In genomic region chr12:27534060-27534764, GRCh38 we compare ENCODE assay signal across 10 cellular contexts. TPM values are rescaled to one million over a fixed set of nuclear protein-coding genes. Genes with fewer than 3 reads are reported as not detected.
DNase-seq lines count a peak whose midpoint lies in the region; ATAC-seq and TF ChIP-seq lines count a peak whose summit lies in the region.
"Had no signal": no experiment of that assay in that cellular context is flagged by ENCODE, and none has a peak within 500 bp of the region (broad histone marks: within the 10 kb centered on the region; RNA-seq: fewer than 3 reads in every experiment).

No MANE protein-coding gene starts in this region.

- H3K27me3 ChIP-seq in upper lobe of right lung: no peaks in the 10 kb centered on the region

- H3K27ac ChIP-seq in upper lobe of right lung: no peak overlapping the region

- intact Hi-C loops in upper lobe of right lung (cut with DNase I): no loop called here

- DNase-seq in activated CD8-positive, alpha-beta memory T cell treated with anti-CD3 and anti-CD28 coated beads, Interleukin-2, amount 10 ng/mL, durations not matched to agents 7 days and 5 days: peak; percentile 52
- no peak for DNase-seq in activated CD8-positive, alpha-beta memory T cell treated with anti-CD3 and anti-CD28 coated beads, Interleukin-2, amount 50 U/mL, for 4 hours
- DNase-seq in activated T-cell treated with anti-CD3 and anti-CD28 coated beads, Interleukin-2, amount 50 U/mL, for 24 hours: no peak
- peak; percentile 16 for DNase-seq in stimulated activated CD4-positive, alpha-beta T cell treated with anti-CD3 and anti-CD28 coated beads, Interleukin-4, amount 100 ng/mL, for 24 hours
- DNase-seq in NCI-H1417 treated with DMSO at 0.1 percent for 48 hours (lab: John Stamatoyannopoulos, UW) (no peak), upper lobe of right lung (no peak)
- DNase-seq: cerebellar nuclear complex had no signal

- CTCF ChIA-PET in activated CD8-positive, alpha-beta memory T cell treated with anti-CD3 and anti-CD28 coated beads, Interleukin-2, amount 10 ng/mL, durations not matched to agents 7 days and 5 days (lab: Charles Lee): interaction anchor here (1.0 kb wide), 1 partner anchor 18 kb away, joined by 3 read pairs; no protein-coding TSS in a partner anchor

- peak; percentile 79 for ATAC-seq in activated CD8-positive, alpha-beta memory T cell treated with anti-CD3 and anti-CD28 coated beads, Interleukin-2, amount 10 ng/mL, durations not matched to agents 7 days and 5 days
- ATAC-seq in HG02981 (IDR thresholded peaks at IDR 0.05; ENCODE audit: unreplicated experiment) (peak; percentile 70), HG03135 (IDR thresholded peaks at IDR 0.05; ENCODE audit: unreplicated experiment) (no peak), upper lobe of right lung (no peak)
- ATAC-seq: HCT116 had no signal

- no peak overlapping the region for H3K4me3 Mint-ChIP-seq in activated CD8-positive, alpha-beta memory T cell treated with anti-CD3 and anti-CD28 coated beads, Interleukin-2, amount 10 ng/mL, durations not matched to agents 7 days and 5 days
- peak overlapping the region; percentile 39 for H3K4me3 Mint-ChIP-seq in activated T-cell treated with anti-CD3 and anti-CD28 coated beads, Interleukin-2, amount 50 U/mL, for 24 hours

- no peaks in the 10 kb centered on the region for H3K36me3 Mint-ChIP-seq in activated CD8-positive, alpha-beta memory T cell treated with anti-CD3 and anti-CD28 coated beads, Interleukin-2, amount 10 ng/mL, durations not matched to agents 7 days and 5 days
- H3K36me3 Mint-ChIP-seq in activated T-cell treated with anti-CD3 and anti-CD28 coated beads, Interleukin-2, amount 50 U/mL, for 24 hours (ENCODE audit: low read depth): no peaks in the 10 kb centered on the region

- no peaks in the 10 kb centered on the region for H3K9me3 ChIP-seq in upper lobe of right lung

- H3K27me3 Mint-ChIP-seq in activated CD8-positive, alpha-beta memory T cell treated with anti-CD3 and anti-CD28 coated beads, Interleukin-2, amount 10 ng/mL, durations not matched to agents 7 days and 5 days: peaks cover 27% of the 10 kb centered on the region
- no peaks in the 10 kb centered on the region for H3K27me3 Mint-ChIP-seq in activated T-cell treated with anti-CD3 and anti-CD28 coated beads, Interleukin-2, amount 50 U/mL, for 24 hours

- no peaks in the 10 kb centered on the region for H3K9me3 Mint-ChIP-seq in activated CD8-positive, alpha-beta memory T cell treated with anti-CD3 and anti-CD28 coated beads, Interleukin-2, amount 10 ng/mL, durations not matched to agents 7 days and 5 days (ENCODE audit: low read depth)
- H3K9me3 Mint-ChIP-seq in activated T-cell treated with anti-CD3 and anti-CD28 coated beads, Interleukin-2, amount 50 U/mL, for 24 hours: no peaks in the 10 kb centered on the region

- TF ChIP-seq CTCF in upper lobe of right lung (IDR thresholded peaks at IDR 0.05): no peak

- peaks cover 22% of the 10 kb centered on the region for H3K4me1 ChIP-seq in upper lobe of right lung

- peaks cover 24% of the 10 kb centered on the region for H3K4me1 Mint-ChIP-seq in activated CD8-positive, alpha-beta memory T cell treated with anti-CD3 and anti-CD28 coated beads, Interleukin-2, amount 10 ng/mL, durations not matched to agents 7 days and 5 days
- H3K4me1 Mint-ChIP-seq in activated T-cell treated with anti-CD3 and anti-CD28 coated beads, Interleukin-2, amount 50 U/mL, for 24 hours (ENCODE audit: low read depth): peaks cover 44% of the 10 kb centered on the region

- no peak overlapping the region for H3K27ac Mint-ChIP-seq in activated CD8-positive, alpha-beta memory T cell treated with anti-CD3 and anti-CD28 coated beads, Interleukin-2, amount 10 ng/mL, durations not matched to agents 7 days and 5 days
- H3K27ac Mint-ChIP-seq in activated T-cell treated with anti-CD3 and anti-CD28 coated beads, Interleukin-2, amount 50 U/mL, for 24 hours: peak overlapping the region; percentile 81

- H3K36me3 ChIP-seq in upper lobe of right lung: no peaks in the 10 kb centered on the region

- H3K4me3 ChIP-seq in upper lobe of right lung: no peak overlapping the region

RNA-seq across cellular contexts. Expression of gene PPFIBP1, which starts 10.2 kb away (rescaled TPM):
- 10 to 100 TPM in 1 of 2 experiments, 1 to 10 TPM in 1; 5.4 to 23.2 TPM for total RNA-seq in activated CD8-positive, alpha-beta memory T cell treated with anti-CD3 and anti-CD28 coated beads, Interleukin-2, amount 10 ng/mL, durations not matched to agents 7 days and 5 days
- 136 TPM for total RNA-seq in upper lobe of right lung

Comparison
In these comparisons a context has a peak if more than half of its experiments do, and no peak if none do; other contexts are left out.
1. DNase-seq: peak in activated CD8-positive, alpha-beta memory T cell treated with anti-CD3 and anti-CD28 coated beads, Interleukin-2, amount 10 ng/mL, durations not matched to agents 7 days and 5 days (single experiment) and stimulated activated CD4-positive, alpha-beta T cell treated with anti-CD3 and anti-CD28 coated beads, Interleukin-4, amount 100 ng/mL, for 24 hours (single experiment); none in activated CD8-positive, alpha-beta memory T cell treated with anti-CD3 and anti-CD28 coated beads, Interleukin-2, amount 50 U/mL, for 4 hours (single experiment), activated T-cell treated with anti-CD3 and anti-CD28 coated beads, Interleukin-2, amount 50 U/mL, for 24 hours (single experiment), NCI-H1417 treated with DMSO at 0.1 percent for 48 hours (single experiment) and upper lobe of right lung (single experiment).
2. ATAC-seq: peak in activated CD8-positive, alpha-beta memory T cell treated with anti-CD3 and anti-CD28 coated beads, Interleukin-2, amount 10 ng/mL, durations not matched to agents 7 days and 5 days (single experiment) and HG02981 (single experiment); none in HG03135 (single experiment) and upper lobe of right lung (single experiment).